In the genomic region with DNA sequence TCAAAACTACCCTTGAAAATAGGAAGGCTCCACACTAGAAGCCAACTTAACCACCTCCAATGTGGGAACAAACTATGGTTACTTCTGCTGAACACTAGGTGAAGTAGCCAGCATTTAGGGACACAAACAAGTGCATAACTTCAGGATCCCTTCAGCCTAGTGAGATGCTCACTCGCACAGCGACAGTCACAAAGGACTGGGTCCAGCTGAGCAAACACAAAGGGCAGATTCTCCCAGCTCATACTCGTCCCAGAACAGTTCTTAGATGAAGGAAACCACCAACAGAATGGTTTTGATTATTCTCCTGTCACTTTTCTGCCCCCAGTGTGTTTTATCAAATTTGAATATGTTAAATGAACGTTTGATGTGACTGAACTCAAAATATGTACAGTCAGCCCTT, we compare ENCODE assay signal across 16 cellular contexts.
DNase-seq lines count a peak whose midpoint lies in the region; ATAC-seq, FAIRE-seq and TF ChIP-seq lines count a peak whose summit lies in the region.
"Had no signal": no experiment of that assay in that cellular context is flagged by ENCODE, and none has a peak within 500 bp of the region (broad histone marks: within the 10 kb centered on the region; RNA-seq: fewer than 3 reads in every experiment).

No MANE protein-coding gene starts in this region.

- no peaks in the 10 kb centered on the region for H3K9me2 ChIP-seq in SK-N-SH

- no peak for TF ChIP-seq POLR2A in A549 (IDR thresholded peaks at IDR 0.05; ENCODE audit: low read length)

- POLR2A ChIA-PET in A549 (lab: Yijun Ruan, JAX), result no interaction called here
- POLR2A ChIA-PET in SK-N-SH (lab: Yijun Ruan, JAX), result no interaction called here

- H3K9ac ChIP-seq in mesendoderm (ENCODE audit: low read length) (no peak overlapping the region), SK-N-SH (no peak overlapping the region)
- H3K9ac ChIP-seq: KMS-11 had no signal

- H3K36me3 ChIP-seq in mesendoderm (ENCODE audit: control insufficient read depth, insufficient read depth, low read length), result no peaks in the 10 kb centered on the region
- H3K36me3 ChIP-seq in SK-N-SH (replicated peaks in 1 of 2; ENCODE audit: control insufficient read depth in 1 of 2, insufficient read depth in 2 of 2, low read length in 1 of 2), result peaks cover 6 to 30% of the 10 kb centered on the region in 2 experiments

- TF ChIP-seq RAD21 in A549 (conservative IDR thresholded peaks at IDR 0.05 in 1 of 2, IDR thresholded peaks at IDR 0.05 in 1 of 2) (no peak), SK-N-SH (IDR thresholded peaks at IDR 0.05; ENCODE audit: low read length) (no peak)

- H3K4me3 ChIP-seq in A549 (no peak overlapping the region), mesendoderm (ENCODE audit: low read length) (no peak overlapping the region), SK-N-SH (ENCODE audit: low read depth in 2 of 2, low read length in 1 of 2) (no peak overlapping the region)

- H3K27ac ChIP-seq in A549, result no peak overlapping the region
- H3K27ac ChIP-seq in mesendoderm (ENCODE audit: low read depth, low read length), result no peak overlapping the region
- no peak overlapping the region for H3K27ac ChIP-seq in SK-N-SH (ENCODE audit: low read depth in 2 of 2, low read length in 1 of 2)
- H3K27ac ChIP-seq: KMS-11 had no signal

- no peak overlapping the region for H2BK5ac ChIP-seq in mesendoderm (ENCODE audit: low read length)

- ATAC-seq in A549, result no peak
- ATAC-seq in HG03175 (IDR thresholded peaks at IDR 0.05; ENCODE audit: unreplicated experiment), result no peak
- no peak for ATAC-seq in HG03432 (IDR thresholded peaks at IDR 0.05; ENCODE audit: unreplicated experiment)
- ATAC-seq: CD8-positive, alpha-beta T cell had no signal

- H3K4ac ChIP-seq in mesendoderm (ENCODE audit: low read depth, low read length), result no peak overlapping the region

- DNase-seq in A549 (ENCODE audit: low read depth in 1 of 2, low spot score in 1 of 2) (no peak), DMS53 treated with DMSO at 0.1 percent for 48 hours (lab: John Stamatoyannopoulos, UW; ENCODE audit: unreplicated experiment) (peak; percentile 38), SHP77 treated with DMSO at 0.1 percent for 48 hours (lab: John Stamatoyannopoulos, UW) (peak; percentile 70), mesendoderm (no peak), SK-N-SH (no peak), kidney tubule cell (ENCODE audit: low spot score) (no peak)
- DNase-seq: CD8-positive, alpha-beta T cell; GOT3; NCI-H1092; NCI-H187 treated with DMSO at 0.1 percent for 48 hours; NCI-H69; SIG-M5 had no signal

- TF ChIP-seq EP300 in A549 (IDR thresholded peaks at IDR 0.05), result no peak
- no peak for TF ChIP-seq EP300 in SK-N-SH (IDR thresholded peaks at IDR 0.05; ENCODE audit: borderline replicate concordance in 1 of 2, low read depth in 1 of 2, low read length in 1 of 2)

- no peak overlapping the region for H2BK15ac ChIP-seq in mesendoderm (replicated peaks; ENCODE audit: low read depth)

- WGBS in A549 (ENCODE audit: missing lambda C conversion rate), result 48% methylated on average over 4 of the region's 4 CpGs
- WGBS in mesendoderm (ENCODE audit: extremely low coverage, insufficient coverage, low lambda C conversion rate), result no CpG with 5 or more reads among the region's 4 CpGs
- whole genome bisulfite sequencing in SK-N-SH (ENCODE audit: low lambda C conversion rate), result 69% methylated on average over 4 of the region's 4 CpGs

- H4K5ac ChIP-seq in mesendoderm (ENCODE audit: low read length), result peak overlapping the region; percentile 27

- no peak overlapping the region for H2AFZ ChIP-seq in SK-N-SH (ENCODE audit: low read depth)

- no peaks in the 10 kb centered on the region for H4K20me1 ChIP-seq in SK-N-SH (ENCODE audit: insufficient read depth)

- TF ChIP-seq CTCF in A549 (IDR thresholded peaks at IDR 0.05) (no peak), SK-N-SH (IDR thresholded peaks at IDR 0.05) (no peak)

- H3K9me3 ChIP-seq in A549, result no peaks in the 10 kb centered on the region
- H3K9me3 ChIP-seq in SK-N-SH, result no peaks in the 10 kb centered on the region

- H3K18ac ChIP-seq in mesendoderm (ENCODE audit: low read length), result no peak overlapping the region

- H3K79me1 ChIP-seq in mesendoderm (ENCODE audit: low read length), result no peaks in the 10 kb centered on the region

- FAIRE-seq in A549 (lab: Jason Lieb, UNC), result no peak
- FAIRE-seq: RCC 7860 had no signal

- H3K27me3 ChIP-seq in mesendoderm (ENCODE audit: insufficient read depth, low read length, poor library complexity) (no peaks in the 10 kb centered on the region), SK-N-SH (ENCODE audit: insufficient read depth) (no peaks in the 10 kb centered on the region)

- H3K4me2 ChIP-seq in A549, result no peak overlapping the region
- no peak overlapping the region for H3K4me2 ChIP-seq in mesendoderm (ENCODE audit: low read length)
- H3K4me2 ChIP-seq in SK-N-SH, result no peak overlapping the region
- H3K4me2 ChIP-seq: KMS-11 had no signal

- H3K4me1 ChIP-seq in A549 (no peaks in the 10 kb centered on the region; the same call in 2 of the 3 replicates), mesendoderm (ENCODE audit: control insufficient read depth, low read depth, low read length) (peaks cover 2% of the 10 kb centered on the region), SK-N-SH (ENCODE audit: control insufficient read depth in 1 of 2, insufficient read depth in 2 of 2, low read depth in 1 of 2, low read length in 1 of 2) (peaks cover 5 to 21% of the 10 kb centered on the region in 2 experiments)

- H4K8ac ChIP-seq in mesendoderm (ENCODE audit: low read depth, low read length), result no peak overlapping the region

- H2BK120ac ChIP-seq in mesendoderm (ENCODE audit: low read depth, low read length), result no peak overlapping the region

- H3K23ac ChIP-seq in mesendoderm (ENCODE audit: low read length), result no peak overlapping the region

- no peak overlapping the region for H2AK5ac ChIP-seq in mesendoderm (ENCODE audit: low read length)

- peaks cover 23% of the 10 kb centered on the region for H3F3A ChIP-seq in SK-N-SH (replicated peaks; ENCODE audit: insufficient read depth)

- no peaks in the 10 kb centered on the region for H3K79me2 ChIP-seq in mesendoderm (ENCODE audit: control insufficient read depth, insufficient read depth, low read length)
- H3K79me2 ChIP-seq in SK-N-SH (ENCODE audit: insufficient read depth), result peaks cover 89% of the 10 kb centered on the region

- no peak overlapping the region for H3K56ac ChIP-seq in mesendoderm (ENCODE audit: low read length)

- CTCF ChIA-PET in A549 (lab: Yijun Ruan, JAX) (no interaction called here), SK-N-SH (lab: Yijun Ruan, JAX) (interaction anchor here (0.8 kb wide), 1 partner anchor 128 kb away, joined by 4 read pairs; no protein-coding TSS in a partner anchor)

TF ChIP-seq in A549, 52 proteins besides CTCF, POLR2A, EP300 and RAD21:
- TF ChIP-seq MAFK (IDR thresholded peaks at IDR 0.05; ENCODE audit: partially characterized antibody) (peak; percentile 32), MYC (IDR thresholded peaks at IDR 0.05; ENCODE audit: borderline replicate concordance, low read length) (no peak)

TF ChIP-seq in SK-N-SH, 30 proteins besides CTCF, POLR2A, EP300 and RAD21:
- no peak for TF ChIP-seq SMC3 (IDR thresholded peaks at IDR 0.05; ENCODE audit: low read depth, low read length)
- no peak for TF ChIP-seq USF2 (IDR thresholded peaks at IDR 0.05; ENCODE audit: borderline replicate concordance, low read depth, low read length)
- TF ChIP-seq YY1 (IDR thresholded peaks at IDR 0.05; ENCODE audit: low read depth), result no peak
- TF ChIP-seq FOXJ3 (CRISPR knock-in tag; IDR thresholded peaks at IDR 0.05), result no peak
- TF ChIP-seq MXI1 (IDR thresholded peaks at IDR 0.05; ENCODE audit: low read depth, low read length), result no peak
- no peak for TF ChIP-seq MEF2A (IDR thresholded peaks at IDR 0.05; ENCODE audit: borderline replicate concordance, low read depth)
- TF ChIP-seq ELF1 (IDR thresholded peaks at IDR 0.05), result no peak
- no peak for TF ChIP-seq RCOR1 (IDR thresholded peaks at IDR 0.05; ENCODE audit: low read length)
- TF ChIP-seq EZH2phosphoT487 (IDR thresholded peaks at IDR 0.05; ENCODE audit: borderline replicate concordance, low read depth), result no peak
- no peak for TF ChIP-seq RXRA (IDR thresholded peaks at IDR 0.05; ENCODE audit: borderline replicate concordance, low read depth)
- no peak for TF ChIP-seq POLR2AphosphoS5 (IDR thresholded peaks at IDR 0.05; ENCODE audit: low read depth, low read length)
- no peak for TF ChIP-seq NFIC (IDR thresholded peaks at IDR 0.05; ENCODE audit: borderline replicate concordance)

Comparison
In these comparisons a context has a peak if more than half of its experiments do, and no peak if none do; other contexts are left out.
1. DNase-seq: peak in DMS53 treated with DMSO at 0.1 percent for 48 hours (single experiment) and SHP77 treated with DMSO at 0.1 percent for 48 hours (single experiment); none in A549 (0 of 2), mesendoderm (single experiment), SK-N-SH (single experiment) and kidney tubule cell (single experiment).